ENCODE assay signal across 8 cellular contexts in genomic region chr3:143971367-143972154, GRCh38. TPM values are rescaled to one million over a fixed set of nuclear protein-coding genes. Genes with fewer than 3 reads are reported as not detected.
A peak's percentile ranks its signal among the peaks of the same experiment; 100 is the strongest.
DNase-seq lines count a peak whose midpoint lies in the region; ATAC-seq and TF ChIP-seq lines count a peak whose summit lies in the region.

A gene with protein sequence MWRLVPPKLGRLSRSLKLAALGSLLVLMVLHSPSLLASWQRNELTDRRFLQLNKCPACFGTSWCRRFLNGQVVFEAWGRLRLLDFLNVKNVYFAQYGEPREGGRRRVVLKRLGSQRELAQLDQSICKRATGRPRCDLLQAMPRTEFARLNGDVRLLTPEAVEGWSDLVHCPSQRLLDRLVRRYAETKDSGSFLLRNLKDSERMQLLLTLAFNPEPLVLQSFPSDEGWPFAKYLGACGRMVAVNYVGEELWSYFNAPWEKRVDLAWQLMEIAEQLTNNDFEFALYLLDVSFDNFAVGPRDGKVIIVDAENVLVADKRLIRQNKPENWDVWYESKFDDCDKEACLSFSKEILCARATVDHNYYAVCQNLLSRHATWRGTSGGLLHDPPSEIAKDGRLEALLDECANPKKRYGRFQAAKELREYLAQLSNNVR (plus strand): TSS chr3:143971823. CDS start chr3:143972333, 510 bp downstream.

- ATAC-seq in GM19324 (IDR thresholded peaks at IDR 0.05; ENCODE audit: low FRiP score, unreplicated experiment) = peak; percentile 69
- peak; percentile 49 for ATAC-seq in HG03460 (IDR thresholded peaks at IDR 0.05; ENCODE audit: unreplicated experiment)

- POLR2A ChIA-PET in BJ (lab: Charles Lee) = interaction anchor here (0.5 to 1.3 kb wide), 6 partner anchors 8 to 619 kb away, joined by 3 to 6 read pairs (median 5); no protein-coding TSS in a partner anchor

- CTCF ChIA-PET in BJ (lab: Yijun Ruan, JAX) = interaction anchor here (0.9 to 1.9 kb wide), 8 partner anchors 8 to 288 kb away, joined by 3 to 4 read pairs (median 3); no protein-coding TSS in a partner anchor

- no peak for TF ChIP-seq CTCF in BJ (IDR thresholded peaks at IDR 0.05; ENCODE audit: insufficient read depth, low read depth, low read length)
- peak; percentile 20 for TF ChIP-seq CTCF in choroid plexus epithelial cell (conservative IDR thresholded peaks at IDR 0.05; ENCODE audit: low read depth, low read length)

- H3K27me3 ChIP-seq in BJ (ENCODE audit: control insufficient read depth, insufficient read depth, low read length) = no peaks in the 10 kb centered on the region

- no peaks in the 10 kb centered on the region for H3K36me3 ChIP-seq in BJ (ENCODE audit: control insufficient read depth, insufficient read depth, low read length)

- H3K4me3 ChIP-seq in BJ (ENCODE audit: low read depth, low read length) (peak within 1 kb of the TSS; percentile 86), choroid plexus epithelial cell (ENCODE audit: low read depth, low read length) (peak within 1 kb of the TSS; percentile 68)

- DNase-seq in BJ (ENCODE audit: low read depth) = peak; percentile 82
- DNase-seq in NCI-H524 treated with DMSO at 0.1 percent for 48 hours (lab: John Stamatoyannopoulos, UW) = peak; percentile 91
- DNase-seq in activated CD4-positive, alpha-beta T cell treated with anti-CD3 and anti-CD28 coated beads for 4 hours = peak; percentile 95 to 96
- peak; percentile 97 for DNase-seq in choroid plexus epithelial cell (ENCODE audit: low read depth)
- DNase-seq in kidney glomerular epithelial cell (lab: John Stamatoyannopoulos, UW) = peak; percentile 89
- DNase-seq in stimulated activated CD4-positive, alpha-beta T cell treated with anti-CD3 and anti-CD28 coated beads, Interleukin-15, amount 100 ng/mL, for 48 hours (ENCODE audit: low read depth in 2 of 2) = peak; percentile 87 to 94

RNA-seq across cellular contexts. Expression of the gene that starts here (rescaled TPM):
- polyA plus RNA-seq in BJ (2011; rRNA removed) = 11.6 and 12.6 TPM in 2 replicates
- polyA minus RNA-seq in BJ (2011; rRNA and poly(A)+ RNA removed) = 7.5 and 10.1 TPM in 2 replicates

Comparison
In these comparisons a context has a peak if more than half of its experiments do, and no peak if none do; other contexts are left out.
1. Peak in every context shown above with its lines: DNase-seq, ATAC-seq and H3K4me3 ChIP-seq.